ENCODE assay signal across 1 cellular context in genomic region chr3:42518800-42519567, GRCh38.
TF ChIP-seq lines count a peak whose summit lies in the region.

No MANE protein-coding gene starts in this region.

TF ChIP-seq in K562, 482 proteins besides CTCF, POLR2A, EP300 and RAD21:
- 0 out of 2 replicates have a peak, but pooled peaks have one; percentile 1 for TF ChIP-seq MAFK (IDR thresholded peaks at IDR 0.05; ENCODE audit: low read length)
- no peak for TF ChIP-seq ZNF124 (CRISPR knock-in tag; IDR thresholded peaks at IDR 0.05)
- no peak for TF ChIP-seq ZNF217 (CRISPR knock-in tag; IDR thresholded peaks at IDR 0.05)
- no peak for TF ChIP-seq GTF2A2 (tag; IDR thresholded peaks at IDR 0.05)
- no peak for TF ChIP-seq MNT (conservative IDR thresholded peaks at IDR 0.05)
- TF ChIP-seq HES1 (IDR thresholded peaks at IDR 0.05; ENCODE audit: low read depth): no peak
- TF ChIP-seq NFE2L1 (tag; IDR thresholded peaks at IDR 0.05; ENCODE audit: borderline replicate concordance, low read depth): no peak
- peak in 1 of 2 experiments; percentile 45; a peak in 1 of 4 replicates for TF ChIP-seq SRF (CRISPR knock-in tag; IDR thresholded peaks at IDR 0.05)
- TF ChIP-seq ZNF282 (CRISPR knock-in tag; IDR thresholded peaks at IDR 0.05): no peak
- no peak for TF ChIP-seq SFPQ (IDR thresholded peaks at IDR 0.05; ENCODE audit: low read depth, low read length)
- TF ChIP-seq EP400 (IDR thresholded peaks at IDR 0.05): no peak
- no peak for TF ChIP-seq NR0B1 (IDR thresholded peaks at IDR 0.05; ENCODE audit: partially characterized antibody)
- TF ChIP-seq MIER1 (IDR thresholded peaks at IDR 0.05; ENCODE audit: low read depth): no peak
- TF ChIP-seq SMC3 (conservative IDR thresholded peaks at IDR 0.05; ENCODE audit: insufficient read depth, low read depth, low read length): 0 out of 2 replicates have a peak, but pooled peaks have one; percentile 21
- TF ChIP-seq KAT7 (CRISPR knock-in tag; IDR thresholded peaks at IDR 0.05; ENCODE audit: borderline replicate concordance): no peak
- TF ChIP-seq CBX2 (IDR thresholded peaks at IDR 0.05; ENCODE audit: insufficient read depth, low read length, poor library complexity, severe bottlenecking): no peak
- peak; percentile 29 for TF ChIP-seq CTCFL (IDR thresholded peaks at IDR 0.05; ENCODE audit: borderline replicate concordance, insufficient read depth, low read depth, low read length, poor library complexity, severe bottlenecking)
- no peak for TF ChIP-seq ID3 (CRISPR knock-in tag; IDR thresholded peaks at IDR 0.05)
- no peak for TF ChIP-seq ID3 (tag; IDR thresholded peaks at IDR 0.05)
- peak; percentile 81 for TF ChIP-seq ZFP36 (IDR thresholded peaks at IDR 0.05; ENCODE audit: low read depth, low read length, partially characterized antibody)
- no peak for TF ChIP-seq ZNF212 (CRISPR knock-in tag; IDR thresholded peaks at IDR 0.05)
